Comparison of ENCODE assay signal across 8 cellular contexts in the genomic region with DNA sequence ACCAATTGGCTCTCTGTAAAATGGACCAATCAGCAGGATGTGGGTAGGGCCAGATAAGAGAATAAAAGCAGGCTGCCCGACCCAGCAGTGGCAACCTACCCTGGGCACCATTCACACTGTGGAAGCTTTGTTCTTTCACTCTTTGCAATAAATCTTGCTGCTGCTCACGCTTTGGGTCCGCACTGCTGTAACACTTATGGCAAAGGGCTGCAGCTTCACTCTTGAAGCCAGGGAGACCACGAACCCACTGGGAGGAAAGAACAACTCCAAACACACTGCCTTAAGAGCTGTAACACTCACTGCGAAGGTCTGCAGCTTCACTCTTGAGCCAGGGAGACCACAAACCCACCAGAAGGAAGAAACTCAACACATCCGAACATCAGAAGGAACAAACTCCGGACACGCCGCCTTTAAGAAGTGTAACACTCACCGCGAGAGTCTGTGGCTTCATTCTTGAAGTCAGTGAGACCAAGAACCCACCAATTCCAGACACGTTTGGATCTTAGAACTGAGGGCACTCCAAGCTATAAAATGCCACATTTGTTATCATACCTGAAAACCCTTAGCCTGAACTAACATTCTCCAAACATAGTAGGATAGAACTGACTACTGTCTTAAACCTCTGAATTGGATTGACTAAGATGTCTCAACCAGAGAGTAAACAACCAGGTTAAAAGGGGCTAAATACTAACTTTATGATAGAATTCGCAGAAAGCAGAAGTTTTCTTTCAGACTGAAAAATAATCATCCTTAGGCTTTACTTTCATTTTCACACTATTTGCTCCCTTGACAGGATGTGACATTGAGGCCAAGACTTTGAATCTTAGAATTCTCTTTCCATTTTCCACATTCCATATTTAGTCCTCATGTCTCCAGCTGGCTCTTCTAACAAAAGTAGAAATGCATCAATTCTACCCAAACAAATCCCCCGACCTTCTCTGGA. TPM values are rescaled to one million over a fixed set of nuclear protein-coding genes. Genes with fewer than 3 reads are reported as not detected.
DNase-seq lines count a peak whose midpoint lies in the region; ATAC-seq and TF ChIP-seq lines count a peak whose summit lies in the region.

No MANE protein-coding gene starts in this region.

- intact Hi-C loops in activated T-helper 2 cell treated with anti-CD3 and anti-CD28 coated beads, Interferon-gamma antibody, Interleukin-2, Interleukin-4, amounts not matched to agents 10 μg/mL and 5 μg/mL and 100 μg/mL, durations not matched to agents 14 hours and 24 hours and 36 hours (cut with micrococcal nuclease): loop anchor here (1.0 to 2.0 kb wide), 4 partner anchors 18 to 159 kb away; a partner anchor contains a TSS
- intact Hi-C loops in posterior vena cava (cut with DNase I): no loop called here

- peak overlapping the region; percentile 78 to 81 for H3K27ac ChIP-seq in mucosa of rectum (ENCODE audit: low read depth in 2 of 2, low read length in 2 of 2)

- DNase-seq in AG09309 (ENCODE audit: low read depth) (no peak), pons (ENCODE audit: low spot score) (no peak), posterior vena cava (ENCODE audit: low spot score) (no peak), retina (no peak)
- DNase-seq in activated T-helper 2 cell treated with anti-CD3 and anti-CD28 coated beads, Interferon-gamma antibody, Interleukin-2, Interleukin-4, amounts not matched to agents 10 μg/mL and 5 μg/mL and 100 μg/mL, durations not matched to agents 14 hours and 24 hours and 36 hours (ENCODE audit: low spot score): peak; percentile 41

- peaks cover 29% of the 10 kb centered on the region for H3K4me1 Mint-ChIP-seq in activated T-helper 2 cell treated with anti-CD3 and anti-CD28 coated beads, Interferon-gamma antibody, Interleukin-2, Interleukin-4, amounts not matched to agents 10 μg/mL and 5 μg/mL and 100 μg/mL, durations not matched to agents 14 hours and 24 hours and 36 hours (ENCODE audit: low read depth)

- ATAC-seq in GM19328 (IDR thresholded peaks at IDR 0.05; ENCODE audit: unreplicated experiment): peak; percentile 22
- peak; percentile 3 for ATAC-seq in HG03469 (IDR thresholded peaks at IDR 0.05; ENCODE audit: unreplicated experiment)

- H3K27me3 Mint-ChIP-seq in activated T-helper 2 cell treated with anti-CD3 and anti-CD28 coated beads, Interferon-gamma antibody, Interleukin-2, Interleukin-4, amounts not matched to agents 10 μg/mL and 5 μg/mL and 100 μg/mL, durations not matched to agents 14 hours and 24 hours and 36 hours (ENCODE audit: low read depth): no peaks in the 10 kb centered on the region

- H3K4me3 ChIP-seq in AG09309 (ENCODE audit: control insufficient read depth, low read depth, low read length) (peak overlapping the region; percentile 30), mucosa of rectum (ENCODE audit: low read length in 2 of 2) (peak overlapping the region; percentile 7 to 76)

- no peak for TF ChIP-seq CTCF in AG09309 (IDR thresholded peaks at IDR 0.05; ENCODE audit: control insufficient read depth, insufficient read depth, low read depth, low read length, missing control alignments)

- H3K9me3 ChIP-seq in mucosa of rectum (ENCODE audit: control insufficient read depth in 2 of 2, low read length in 2 of 2): no peaks in the 10 kb centered on the region

- peak overlapping the region; percentile 88 for H3K27ac Mint-ChIP-seq in activated T-helper 2 cell treated with anti-CD3 and anti-CD28 coated beads, Interferon-gamma antibody, Interleukin-2, Interleukin-4, amounts not matched to agents 10 μg/mL and 5 μg/mL and 100 μg/mL, durations not matched to agents 14 hours and 24 hours and 36 hours

- peaks cover 3% of the 10 kb centered on the region in 2 donors for H3K36me3 ChIP-seq in mucosa of rectum (ENCODE audit: control insufficient read depth in 2 of 2, insufficient read depth in 2 of 2, low read length in 2 of 2)

- H3K9ac ChIP-seq in mucosa of rectum (ENCODE audit: low read depth in 1 of 2, low read length in 2 of 2): peak overlapping the region; percentile 34 to 36

- H3K4me3 Mint-ChIP-seq in activated T-helper 2 cell treated with anti-CD3 and anti-CD28 coated beads, Interferon-gamma antibody, Interleukin-2, Interleukin-4, amounts not matched to agents 10 μg/mL and 5 μg/mL and 100 μg/mL, durations not matched to agents 14 hours and 24 hours and 36 hours (ENCODE audit: low read depth): peak overlapping the region; percentile 79

- peaks cover 9% of the 10 kb centered on the region for H3K36me3 Mint-ChIP-seq in activated T-helper 2 cell treated with anti-CD3 and anti-CD28 coated beads, Interferon-gamma antibody, Interleukin-2, Interleukin-4, amounts not matched to agents 10 μg/mL and 5 μg/mL and 100 μg/mL, durations not matched to agents 14 hours and 24 hours and 36 hours (ENCODE audit: low read depth)

- peaks cover 16 to 31% of the 10 kb centered on the region in 2 donors for H3K4me1 ChIP-seq in mucosa of rectum (ENCODE audit: control insufficient read depth in 2 of 2, insufficient read depth in 2 of 2, low read length in 2 of 2)

- peaks cover 5% of the 10 kb centered on the region for H3K9me3 Mint-ChIP-seq in activated T-helper 2 cell treated with anti-CD3 and anti-CD28 coated beads, Interferon-gamma antibody, Interleukin-2, Interleukin-4, amounts not matched to agents 10 μg/mL and 5 μg/mL and 100 μg/mL, durations not matched to agents 14 hours and 24 hours and 36 hours

- H3K27me3 ChIP-seq in mucosa of rectum (ENCODE audit: control insufficient read depth in 2 of 2, insufficient read depth in 2 of 2, low read length in 2 of 2): no peaks in the 10 kb centered on the region

RNA-seq across cellular contexts. Expression of a gene that starts 33.6 kb away (rescaled TPM):
- total RNA-seq in activated T-helper 2 cell treated with anti-CD3 and anti-CD28 coated beads, Interferon-gamma antibody, Interleukin-2, Interleukin-4, amounts not matched to agents 10 μg/mL and 5 μg/mL and 100 μg/mL, durations not matched to agents 14 hours and 24 hours and 36 hours: 3.6 and 5.0 TPM in 2 replicates
- 10 to 100 TPM; 10.2 to 17.4 TPM for total RNA-seq in posterior vena cava

RNA-seq across cellular contexts. Expression of a gene that starts 50.9 kb away (rescaled TPM):
- total RNA-seq in activated T-helper 2 cell treated with anti-CD3 and anti-CD28 coated beads, Interferon-gamma antibody, Interleukin-2, Interleukin-4, amounts not matched to agents 10 μg/mL and 5 μg/mL and 100 μg/mL, durations not matched to agents 14 hours and 24 hours and 36 hours: 13.6 and 16.2 TPM in 2 replicates
- 10 to 100 TPM; 12.0 to 13.4 TPM for total RNA-seq in posterior vena cava

RNA-seq across cellular contexts. Expression of a gene that starts 51.0 kb away (rescaled TPM):
- 14.1 and 14.2 TPM in 2 replicates for total RNA-seq in activated T-helper 2 cell treated with anti-CD3 and anti-CD28 coated beads, Interferon-gamma antibody, Interleukin-2, Interleukin-4, amounts not matched to agents 10 μg/mL and 5 μg/mL and 100 μg/mL, durations not matched to agents 14 hours and 24 hours and 36 hours
- 1 to 10 TPM; 3.3 to 3.6 TPM for total RNA-seq in posterior vena cava
